ENCODE assay signal across 18 cellular contexts in genomic region chr9:128247191-128247803, GRCh38.
"Had no signal": no experiment of that assay in that cellular context is flagged by ENCODE, and none has a peak within 500 bp of the region (broad histone marks: within the 10 kb centered on the region; RNA-seq: fewer than 3 reads in every experiment).

No MANE protein-coding gene starts in this region.

- H3K36me3 ChIP-seq: ascending aorta, esophagus squamous epithelium, lower lobe of right lung, neural progenitor cell, pancreas, thyroid gland had no signal

- H3K27ac ChIP-seq: ascending aorta, lower lobe of right lung, neural progenitor cell, pancreas, thyroid gland had no signal

- H3K9ac ChIP-seq: neural progenitor cell had no signal

- H3K4me2 ChIP-seq: neural progenitor cell had no signal

- ATAC-seq: effector memory CD8-positive, alpha-beta T cell; left colon; lower lobe of right lung; pancreas had no signal

- DNase-seq: activated CD4-positive, CD25-positive, alpha-beta regulatory T cell treated with anti-CD3 and anti-CD28 coated beads, Interleukin-2, amount 50 U/mL, for 72 hours; activated CD8-positive, alpha-beta memory T cell treated with anti-CD3 and anti-CD28 coated beads for 24 hours; activated CD8-positive, alpha-beta memory T cell treated with anti-CD3 and anti-CD28 coated beads, Interleukin-2, amount 50 U/mL, for 48 hours; activated gamma-delta T cell; activated T-cell treated with anti-CD3 and anti-CD28 coated beads, Interleukin-2, amount 50 U/mL, for 48 hours; effector memory CD8-positive, alpha-beta T cell; esophagus squamous epithelium; hippocampal formation; left colon; lower lobe of right lung; pancreas; retina; stimulated activated CD4-positive, alpha-beta T cell treated with anti-CD3 and anti-CD28 coated beads, Interleukin-2, amount 100 ng/mL, for 24 hours; stimulated activated naive CD4-positive, alpha-beta T cell treated with Interleukin-2 at 50 U/mL for 16 hours; T1000; thyroid gland had no signal

- H2AFZ ChIP-seq: neural progenitor cell had no signal

- H3K9me3 ChIP-seq: ascending aorta, esophagus squamous epithelium, lower lobe of right lung, pancreas, thyroid gland had no signal

- H3K27me3 ChIP-seq: pancreas, thyroid gland had no signal

- H3K4me3 ChIP-seq: ascending aorta, esophagus squamous epithelium, lower lobe of right lung, neural progenitor cell, pancreas, thyroid gland had no signal
